ENCODE assay signal across 2 cellular contexts in the genomic region with DNA sequence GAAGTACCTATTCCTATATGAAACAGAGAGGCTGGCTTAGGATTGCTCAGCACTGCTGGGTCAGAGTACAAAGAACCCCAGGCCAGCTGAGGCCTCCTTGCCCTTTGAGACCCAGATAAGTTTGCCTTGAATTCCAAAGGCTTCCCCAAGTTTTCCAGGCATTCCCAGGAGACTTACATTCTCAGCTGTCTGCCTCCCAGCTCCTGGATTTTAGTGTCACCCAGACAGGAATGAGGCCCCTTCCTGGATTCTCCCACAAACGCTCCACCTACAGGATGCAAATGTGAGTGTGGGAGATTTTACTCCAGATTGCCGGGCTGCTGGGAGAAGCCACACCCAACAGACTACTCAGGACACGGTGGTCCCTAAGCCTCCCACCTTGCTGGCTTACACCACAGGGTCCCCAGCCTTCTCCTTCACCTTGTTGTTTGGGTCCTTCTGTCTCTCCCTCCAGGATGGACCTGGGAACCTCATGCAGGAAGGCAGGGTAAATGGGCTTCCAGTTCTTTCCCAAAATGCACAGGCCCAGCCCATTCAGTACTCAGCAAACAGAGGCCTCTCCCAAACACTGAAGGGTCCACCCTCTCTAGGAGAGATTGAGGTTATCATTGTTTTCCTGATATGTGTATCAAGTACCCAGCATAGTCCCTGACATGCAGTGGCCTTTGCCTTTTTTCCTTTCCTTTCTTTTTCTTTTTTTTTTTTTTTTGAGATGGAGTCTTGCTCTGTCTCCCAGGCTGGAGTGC.
TF ChIP-seq lines count a peak whose summit lies in the region.

No MANE protein-coding gene starts in this region.

TF ChIP-seq in GM23338, 12 proteins besides CTCF, POLR2A, EP300 and RAD21 (continues in another document):
- no peak for TF ChIP-seq POLR2AphosphoS5 (IDR thresholded peaks at IDR 0.05; ENCODE audit: low read depth)
- TF ChIP-seq, protein P1, sequence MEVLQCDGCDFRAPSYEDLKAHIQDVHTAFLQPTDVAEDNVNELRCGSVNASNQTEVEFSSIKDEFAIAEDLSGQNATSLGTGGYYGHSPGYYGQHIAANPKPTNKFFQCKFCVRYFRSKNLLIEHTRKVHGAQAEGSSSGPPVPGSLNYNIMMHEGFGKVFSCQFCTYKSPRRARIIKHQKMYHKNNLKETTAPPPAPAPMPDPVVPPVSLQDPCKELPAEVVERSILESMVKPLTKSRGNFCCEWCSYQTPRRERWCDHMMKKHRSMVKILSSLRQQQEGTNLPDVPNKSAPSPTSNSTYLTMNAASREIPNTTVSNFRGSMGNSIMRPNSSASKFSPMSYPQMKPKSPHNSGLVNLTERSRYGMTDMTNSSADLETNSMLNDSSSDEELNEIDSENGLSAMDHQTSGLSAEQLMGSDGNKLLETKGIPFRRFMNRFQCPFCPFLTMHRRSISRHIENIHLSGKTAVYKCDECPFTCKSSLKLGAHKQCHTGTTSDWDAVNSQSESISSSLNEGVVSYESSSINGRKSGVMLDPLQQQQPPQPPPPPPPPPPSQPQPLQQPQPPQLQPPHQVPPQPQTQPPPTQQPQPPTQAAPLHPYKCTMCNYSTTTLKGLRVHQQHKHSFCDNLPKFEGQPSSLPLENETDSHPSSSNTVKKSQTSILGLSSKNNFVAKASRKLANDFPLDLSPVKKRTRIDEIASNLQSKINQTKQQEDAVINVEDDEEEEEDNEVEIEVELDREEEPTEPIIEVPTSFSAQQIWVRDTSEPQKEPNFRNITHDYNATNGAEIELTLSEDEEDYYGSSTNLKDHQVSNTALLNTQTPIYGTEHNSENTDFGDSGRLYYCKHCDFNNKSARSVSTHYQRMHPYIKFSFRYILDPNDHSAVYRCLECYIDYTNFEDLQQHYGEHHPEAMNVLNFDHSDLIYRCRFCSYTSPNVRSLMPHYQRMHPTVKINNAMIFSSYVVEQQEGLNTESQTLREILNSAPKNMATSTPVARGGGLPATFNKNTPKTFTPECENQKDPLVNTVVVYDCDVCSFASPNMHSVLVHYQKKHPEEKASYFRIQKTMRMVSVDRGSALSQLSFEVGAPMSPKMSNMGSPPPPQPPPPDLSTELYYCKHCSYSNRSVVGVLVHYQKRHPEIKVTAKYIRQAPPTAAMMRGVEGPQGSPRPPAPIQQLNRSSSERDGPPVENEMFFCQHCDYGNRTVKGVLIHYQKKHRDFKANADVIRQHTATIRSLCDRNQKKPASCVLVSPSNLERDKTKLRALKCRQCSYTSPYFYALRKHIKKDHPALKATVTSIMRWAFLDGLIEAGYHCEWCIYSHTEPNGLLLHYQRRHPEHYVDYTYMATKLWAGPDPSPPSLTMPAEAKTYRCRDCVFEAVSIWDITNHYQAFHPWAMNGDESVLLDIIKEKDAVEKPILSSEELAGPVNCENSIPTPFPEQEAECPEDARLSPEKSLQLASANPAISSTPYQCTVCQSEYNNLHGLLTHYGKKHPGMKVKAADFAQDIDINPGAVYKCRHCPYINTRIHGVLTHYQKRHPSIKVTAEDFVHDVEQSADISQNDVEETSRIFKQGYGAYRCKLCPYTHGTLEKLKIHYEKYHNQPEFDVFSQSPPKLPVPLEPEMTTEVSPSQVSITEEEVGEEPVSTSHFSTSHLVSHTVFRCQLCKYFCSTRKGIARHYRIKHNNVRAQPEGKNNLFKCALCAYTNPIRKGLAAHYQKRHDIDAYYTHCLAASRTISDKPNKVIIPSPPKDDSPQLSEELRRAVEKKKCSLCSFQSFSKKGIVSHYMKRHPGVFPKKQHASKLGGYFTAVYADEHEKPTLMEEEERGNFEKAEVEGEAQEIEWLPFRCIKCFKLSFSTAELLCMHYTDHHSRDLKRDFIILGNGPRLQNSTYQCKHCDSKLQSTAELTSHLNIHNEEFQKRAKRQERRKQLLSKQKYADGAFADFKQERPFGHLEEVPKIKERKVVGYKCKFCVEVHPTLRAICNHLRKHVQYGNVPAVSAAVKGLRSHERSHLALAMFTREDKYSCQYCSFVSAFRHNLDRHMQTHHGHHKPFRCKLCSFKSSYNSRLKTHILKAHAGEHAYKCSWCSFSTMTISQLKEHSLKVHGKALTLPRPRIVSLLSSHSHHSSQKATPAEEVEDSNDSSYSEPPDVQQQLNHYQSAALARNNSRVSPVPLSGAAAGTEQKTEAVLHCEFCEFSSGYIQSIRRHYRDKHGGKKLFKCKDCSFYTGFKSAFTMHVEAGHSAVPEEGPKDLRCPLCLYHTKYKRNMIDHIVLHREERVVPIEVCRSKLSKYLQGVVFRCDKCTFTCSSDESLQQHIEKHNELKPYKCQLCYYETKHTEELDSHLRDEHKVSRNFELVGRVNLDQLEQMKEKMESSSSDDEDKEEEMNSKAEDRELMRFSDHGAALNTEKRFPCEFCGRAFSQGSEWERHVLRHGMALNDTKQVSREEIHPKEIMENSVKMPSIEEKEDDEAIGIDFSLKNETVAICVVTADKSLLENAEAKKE (CRISPR knock-in tag; IDR thresholded peaks at IDR 0.05): no peak
- TF ChIP-seq EZH2phosphoT487 (IDR thresholded peaks at IDR 0.05; ENCODE audit: unreplicated experiment): no peak
- TF ChIP-seq ZNF114 (CRISPR knock-in tag; IDR thresholded peaks at IDR 0.05): no peak
- TF ChIP-seq, protein P2, sequence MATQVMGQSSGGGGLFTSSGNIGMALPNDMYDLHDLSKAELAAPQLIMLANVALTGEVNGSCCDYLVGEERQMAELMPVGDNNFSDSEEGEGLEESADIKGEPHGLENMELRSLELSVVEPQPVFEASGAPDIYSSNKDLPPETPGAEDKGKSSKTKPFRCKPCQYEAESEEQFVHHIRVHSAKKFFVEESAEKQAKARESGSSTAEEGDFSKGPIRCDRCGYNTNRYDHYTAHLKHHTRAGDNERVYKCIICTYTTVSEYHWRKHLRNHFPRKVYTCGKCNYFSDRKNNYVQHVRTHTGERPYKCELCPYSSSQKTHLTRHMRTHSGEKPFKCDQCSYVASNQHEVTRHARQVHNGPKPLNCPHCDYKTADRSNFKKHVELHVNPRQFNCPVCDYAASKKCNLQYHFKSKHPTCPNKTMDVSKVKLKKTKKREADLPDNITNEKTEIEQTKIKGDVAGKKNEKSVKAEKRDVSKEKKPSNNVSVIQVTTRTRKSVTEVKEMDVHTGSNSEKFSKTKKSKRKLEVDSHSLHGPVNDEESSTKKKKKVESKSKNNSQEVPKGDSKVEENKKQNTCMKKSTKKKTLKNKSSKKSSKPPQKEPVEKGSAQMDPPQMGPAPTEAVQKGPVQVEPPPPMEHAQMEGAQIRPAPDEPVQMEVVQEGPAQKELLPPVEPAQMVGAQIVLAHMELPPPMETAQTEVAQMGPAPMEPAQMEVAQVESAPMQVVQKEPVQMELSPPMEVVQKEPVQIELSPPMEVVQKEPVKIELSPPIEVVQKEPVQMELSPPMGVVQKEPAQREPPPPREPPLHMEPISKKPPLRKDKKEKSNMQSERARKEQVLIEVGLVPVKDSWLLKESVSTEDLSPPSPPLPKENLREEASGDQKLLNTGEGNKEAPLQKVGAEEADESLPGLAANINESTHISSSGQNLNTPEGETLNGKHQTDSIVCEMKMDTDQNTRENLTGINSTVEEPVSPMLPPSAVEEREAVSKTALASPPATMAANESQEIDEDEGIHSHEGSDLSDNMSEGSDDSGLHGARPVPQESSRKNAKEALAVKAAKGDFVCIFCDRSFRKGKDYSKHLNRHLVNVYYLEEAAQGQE (IDR thresholded peaks at IDR 0.05; ENCODE audit: unreplicated experiment): no peak
- TF ChIP-seq ZNF331 (CRISPR knock-in tag; IDR thresholded peaks at IDR 0.05; ENCODE audit: low read depth): no peak
- TF ChIP-seq, protein P3, sequence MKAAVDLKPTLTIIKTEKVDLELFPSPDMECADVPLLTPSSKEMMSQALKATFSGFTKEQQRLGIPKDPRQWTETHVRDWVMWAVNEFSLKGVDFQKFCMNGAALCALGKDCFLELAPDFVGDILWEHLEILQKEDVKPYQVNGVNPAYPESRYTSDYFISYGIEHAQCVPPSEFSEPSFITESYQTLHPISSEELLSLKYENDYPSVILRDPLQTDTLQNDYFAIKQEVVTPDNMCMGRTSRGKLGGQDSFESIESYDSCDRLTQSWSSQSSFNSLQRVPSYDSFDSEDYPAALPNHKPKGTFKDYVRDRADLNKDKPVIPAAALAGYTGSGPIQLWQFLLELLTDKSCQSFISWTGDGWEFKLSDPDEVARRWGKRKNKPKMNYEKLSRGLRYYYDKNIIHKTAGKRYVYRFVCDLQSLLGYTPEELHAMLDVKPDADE (IDR thresholded peaks at IDR 0.05): no peak
- no peak for TF ChIP-seq JUNB (IDR thresholded peaks at IDR 0.05; ENCODE audit: unreplicated experiment)

TF ChIP-seq in K562, 482 proteins besides CTCF, POLR2A, EP300 and RAD21:
- TF ChIP-seq KDM2B (CRISPR knock-in tag; IDR thresholded peaks at IDR 0.05): no peak
- TF ChIP-seq GATA2 (CRISPR knock-in tag; IDR thresholded peaks at IDR 0.05): peak; percentile 66
- peak; percentile 47; the same call in 1 of the 2 replicates for TF ChIP-seq ZBTB7A (IDR thresholded peaks at IDR 0.05; ENCODE audit: borderline replicate concordance, control insufficient read depth, low read depth, low read length)
- 0 out of 2 replicates have a peak, but pooled peaks have one; percentile 40 for TF ChIP-seq ELF1 (tag; IDR thresholded peaks at IDR 0.05)
- no peak for TF ChIP-seq POLR2H (tag; IDR thresholded peaks at IDR 0.05; ENCODE audit: low read depth)
- no peak for TF ChIP-seq FOXP1 (CRISPR knock-in tag; IDR thresholded peaks at IDR 0.05)
- 0 out of 2 replicates have a peak, but pooled peaks have one; percentile 8 for TF ChIP-seq ETV1 (tag; conservative IDR thresholded peaks at IDR 0.05; ENCODE audit: low read depth)
